Comparison of ENCODE assay signal across 12 cellular contexts in genomic region chr6:37960139-37960935, GRCh38.
"Had no signal": no experiment of that assay in that cellular context is flagged by ENCODE, and none has a peak within 500 bp of the region (broad histone marks: within the 10 kb centered on the region; RNA-seq: fewer than 3 reads in every experiment).

No MANE protein-coding gene starts in this region.

- DNase-seq: activated CD8-positive, alpha-beta T cell treated with anti-CD3 and anti-CD28 coated beads for 36 hours; activated effector memory CD4-positive, alpha-beta T cell treated with anti-CD3 and anti-CD28 coated beads, Interleukin-2, amount 50 U/mL, for 16 hours; activated T-cell treated with anti-CD3 and anti-CD28 coated beads, Interleukin-2, amount 50 U/mL, for 24 hours; effector memory CD8-positive, alpha-beta T cell; esophagus squamous epithelium; occipital lobe; stimulated activated CD4-positive, alpha-beta T cell treated with anti-CD3 and anti-CD28 coated beads, Interleukin-12 subunit alpha, Interleukin-12 subunit beta, amount 100 ng/mL, for 4 hours; stimulated activated CD4-positive, alpha-beta T cell treated with anti-CD3 and anti-CD28 coated beads, Interleukin-2, amount 100 ng/mL, for 24 hours; stomach; trophoblast cell; WERI-Rb-1 had no signal

- H3K27me3 ChIP-seq: esophagus squamous epithelium, stomach, vagina had no signal

- H3K27ac ChIP-seq: esophagus squamous epithelium, stomach, vagina, WERI-Rb-1 had no signal

- H3K36me3 ChIP-seq: esophagus squamous epithelium, stomach, vagina, WERI-Rb-1 had no signal

- H3K9me3 ChIP-seq: esophagus squamous epithelium, stomach, vagina had no signal

- H3K4me3 ChIP-seq: esophagus squamous epithelium, stomach, vagina had no signal
